1 cellular context compared by ENCODE assay signal in the genomic region with DNA sequence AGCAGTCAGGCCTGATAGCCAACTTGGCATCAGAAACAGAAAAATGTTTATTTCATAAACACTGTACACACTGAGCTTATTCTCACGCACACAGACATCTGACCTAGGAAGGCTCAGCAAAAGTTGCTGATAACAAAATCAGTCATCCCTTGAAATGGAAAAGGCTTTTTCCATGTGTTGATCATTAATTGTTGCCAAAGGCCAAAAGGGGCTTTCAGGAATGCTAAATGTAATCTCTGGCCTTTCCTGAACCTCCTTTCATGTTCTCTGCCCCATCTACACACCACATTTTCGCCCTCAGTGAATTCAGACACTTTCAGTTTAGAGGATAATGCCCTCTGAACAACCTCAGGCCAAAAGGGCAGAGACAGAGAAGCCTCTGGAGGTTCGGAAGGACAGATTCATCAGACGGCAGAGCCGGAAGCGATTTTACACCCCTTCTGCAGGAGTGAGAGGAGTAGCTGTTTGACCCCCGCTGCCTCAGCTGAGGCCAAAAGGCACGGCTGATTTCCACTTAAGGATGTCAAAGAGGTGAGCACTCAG.
TF ChIP-seq lines count a peak whose summit lies in the region.

No MANE protein-coding gene starts in this region.

TF ChIP-seq in endothelial cell of umbilical vein, 7 proteins besides CTCF, POLR2A, EP300 and RAD21 (continued from another document):
- no peak for TF ChIP-seq EZH2 (IDR thresholded peaks at IDR 0.05; ENCODE audit: borderline replicate concordance, low read depth, low read length, severe bottlenecking)
- no peak for TF ChIP-seq GATA2 (IDR thresholded peaks at IDR 0.05; ENCODE audit: insufficient read depth, insufficient read length, low read depth, low read length)
- no peak for TF ChIP-seq JUN (IDR thresholded peaks at IDR 0.05; ENCODE audit: borderline replicate concordance, insufficient read depth, insufficient read length, low read depth)
- TF ChIP-seq POLR2AphosphoS5 (IDR thresholded peaks at IDR 0.05; ENCODE audit: insufficient read depth, low read depth, low read length): no peak
- TF ChIP-seq, protein P1, sequence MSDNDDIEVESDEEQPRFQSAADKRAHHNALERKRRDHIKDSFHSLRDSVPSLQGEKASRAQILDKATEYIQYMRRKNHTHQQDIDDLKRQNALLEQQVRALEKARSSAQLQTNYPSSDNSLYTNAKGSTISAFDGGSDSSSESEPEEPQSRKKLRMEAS (IDR thresholded peaks at IDR 0.05; ENCODE audit: insufficient read depth, insufficient read length): no peak
